In the genomic region with DNA sequence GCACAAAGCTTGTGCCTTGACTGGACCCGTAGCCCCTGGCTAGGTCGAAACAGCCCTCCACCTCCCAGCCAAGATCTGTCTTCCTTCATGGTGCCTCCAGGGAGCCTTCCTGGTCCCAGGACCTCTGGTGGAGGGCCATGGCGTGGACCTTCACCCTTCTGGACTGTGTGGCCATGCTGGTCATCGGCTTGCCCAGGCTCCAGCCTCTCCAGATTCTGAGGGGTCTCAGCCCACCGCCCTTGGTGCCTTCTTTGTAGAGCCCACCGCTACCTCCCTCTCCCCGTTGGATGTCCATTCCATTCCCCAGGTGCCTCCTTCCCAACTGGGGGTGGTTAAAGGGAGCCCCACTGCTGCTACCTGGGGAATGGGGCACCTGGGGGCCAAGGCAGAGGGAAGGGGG, we compare ENCODE assay signal across 9 cellular contexts. TPM values are rescaled to one million over a fixed set of nuclear protein-coding genes. Genes with fewer than 3 reads are reported as not detected.
DNase-seq lines count a peak whose midpoint lies in the region; ATAC-seq and TF ChIP-seq lines count a peak whose summit lies in the region.
"Had no signal": no experiment of that assay in that cellular context is flagged by ENCODE, and none has a peak within 500 bp of the region (broad histone marks: within the 10 kb centered on the region; RNA-seq: fewer than 3 reads in every experiment).

No MANE protein-coding gene starts in this region.

- H3K4me1 Mint-ChIP-seq in stimulated activated naive CD8-positive, alpha-beta T cell treated with anti-CD3 and anti-CD28 coated beads, Interleukin-15, amount 100 ng/mL, for 72 hours, result peaks cover 24% of the 10 kb centered on the region
- H3K4me1 Mint-ChIP-seq in activated CD8-positive, alpha-beta T cell treated with anti-CD3 and anti-CD28 coated beads for 36 hours (ENCODE audit: low read depth), result no peaks in the 10 kb centered on the region

- peaks cover 8% of the 10 kb centered on the region for H3K36me3 Mint-ChIP-seq in activated CD8-positive, alpha-beta T cell treated with anti-CD3 and anti-CD28 coated beads for 36 hours (ENCODE audit: low read depth)

- intact Hi-C loops in activated CD8-positive, alpha-beta T cell treated with anti-CD3 and anti-CD28 coated beads for 36 hours (cut with micrococcal nuclease), result loop anchor here (2.0 to 5.0 kb wide), 2 partner anchors 45 to 111 kb away; no protein-coding TSS in a partner anchor
- intact Hi-C loops in left colon (cut with DNase I, micrococcal nuclease), result loop anchor here in 1 of 2 donors (5.0 to 10.0 kb wide), 2 partner anchors 41 to 113 kb away; no protein-coding TSS in a partner anchor

- H3K27ac Mint-ChIP-seq in stimulated activated naive CD8-positive, alpha-beta T cell treated with anti-CD3 and anti-CD28 coated beads, Interleukin-15, amount 100 ng/mL, for 72 hours, result peak overlapping the region in 1 of 2 donors; percentile 93
- H3K27ac Mint-ChIP-seq in activated CD8-positive, alpha-beta T cell treated with anti-CD3 and anti-CD28 coated beads for 36 hours, result peak overlapping the region; percentile 52

- CTCF ChIA-PET in activated CD8-positive, alpha-beta T cell treated with anti-CD3 and anti-CD28 coated beads for 36 hours (lab: Charles Lee), result interaction anchor here (0.6 to 7.8 kb wide), 14 partner anchors 8 to 259 kb away, joined by 3 to 81 read pairs (median 4); partner anchors contain the start of genes NRN1L and PSKH1

- no peak for TF ChIP-seq CTCF in activated CD8-positive, alpha-beta T cell treated with anti-CD3 and anti-CD28 coated beads for 36 hours (IDR thresholded peaks at IDR 0.05)

- H3K9me3 Mint-ChIP-seq in stimulated activated naive CD8-positive, alpha-beta T cell treated with anti-CD3 and anti-CD28 coated beads, Interleukin-15, amount 100 ng/mL, for 72 hours, result no peaks in the 10 kb centered on the region
- H3K9me3 Mint-ChIP-seq in activated CD8-positive, alpha-beta T cell treated with anti-CD3 and anti-CD28 coated beads for 36 hours, result no peaks in the 10 kb centered on the region

- H3K27me3 Mint-ChIP-seq in stimulated activated naive CD8-positive, alpha-beta T cell treated with anti-CD3 and anti-CD28 coated beads, Interleukin-15, amount 100 ng/mL, for 72 hours, result no peaks in the 10 kb centered on the region
- H3K27me3 Mint-ChIP-seq in activated CD8-positive, alpha-beta T cell treated with anti-CD3 and anti-CD28 coated beads for 36 hours, result no peaks in the 10 kb centered on the region

- POLR2A ChIA-PET in activated CD8-positive, alpha-beta T cell treated with anti-CD3 and anti-CD28 coated beads for 36 hours (lab: Charles Lee), result interaction anchor here (1.2 to 2.0 kb wide), 2 partner anchors 20 to 42 kb away, joined by 4 to 6 read pairs; no protein-coding TSS in a partner anchor

- ATAC-seq in stimulated activated naive CD8-positive, alpha-beta T cell treated with anti-CD3 and anti-CD28 coated beads, Interleukin-15, amount 100 ng/mL, for 72 hours, result peak; percentile 3
- no peak for ATAC-seq in stimulated activated naive CD8-positive, alpha-beta T cell treated with anti-CD3 and anti-CD28 coated beads, Interleukin-15, Interleukin-2, amounts not matched to agents 100 U/mL and 50 U/mL, for 24 hours
- ATAC-seq in activated CD8-positive, alpha-beta T cell treated with anti-CD3 and anti-CD28 coated beads for 36 hours, result no peak
- peak; percentile 4 for ATAC-seq in left colon
- ATAC-seq in HG02763 (IDR thresholded peaks at IDR 0.05; ENCODE audit: unreplicated experiment), result no peak

- DNase-seq in stimulated activated naive CD8-positive, alpha-beta T cell treated with anti-CD3 and anti-CD28 coated beads, Interleukin-15, amount 100 ng/mL, for 72 hours, result peak in 1 of 2 donors; percentile 24
- DNase-seq in stimulated activated naive CD8-positive, alpha-beta T cell treated with anti-CD3 and anti-CD28 coated beads, Interleukin-15, Interleukin-2, amounts not matched to agents 100 U/mL and 50 U/mL, for 24 hours, result no peak
- DNase-seq in activated CD8-positive, alpha-beta T cell treated with anti-CD3 and anti-CD28 coated beads for 36 hours, result no peak
- DNase-seq in left colon, result no peak
- no peak for DNase-seq in NCI-H187 treated with DMSO at 0.1 percent for 48 hours (lab: John Stamatoyannopoulos, UW)
- no peak for DNase-seq in GOT3 (lab: John Stamatoyannopoulos, UW)
- no peak for DNase-seq in SW 1271 (lab: John Stamatoyannopoulos, UW)

- no peak overlapping the region for H3K4me3 Mint-ChIP-seq in stimulated activated naive CD8-positive, alpha-beta T cell treated with anti-CD3 and anti-CD28 coated beads, Interleukin-15, amount 100 ng/mL, for 72 hours
- H3K4me3 Mint-ChIP-seq in activated CD8-positive, alpha-beta T cell treated with anti-CD3 and anti-CD28 coated beads for 36 hours, result no peak overlapping the region

RNA-seq across cellular contexts. Expression of gene CTRL, which starts 3.5 kb away (rescaled TPM):
- 1 to 10 TPM; 3.8 to 3.9 TPM for total RNA-seq in activated CD8-positive, alpha-beta T cell treated with anti-CD3 and anti-CD28 coated beads for 36 hours
- 1 to 10 TPM in 1 of 2 donors, under 1 TPM in 1; 0.89 to 1.9 TPM for total RNA-seq in left colon
- total RNA-seq: M059J had no signal

RNA-seq across cellular contexts. Expression of gene PSMB10, which starts 8.5 kb away (rescaled TPM):
- total RNA-seq in activated CD8-positive, alpha-beta T cell treated with anti-CD3 and anti-CD28 coated beads for 36 hours, result 100 to 1,000 TPM; 205 to 206 TPM
- total RNA-seq in left colon, result 100 to 1,000 TPM; 114 to 164 TPM

RNA-seq across cellular contexts. Expression of gene LCAT, which starts 15.8 kb away (rescaled TPM):
- 10 to 100 TPM; 10.6 to 14.3 TPM for total RNA-seq in activated CD8-positive, alpha-beta T cell treated with anti-CD3 and anti-CD28 coated beads for 36 hours
- total RNA-seq in left colon, result 1 to 10 TPM; 2.3 to 5.0 TPM

RNA-seq across cellular contexts. Expression of gene PSKH1, which starts 35.1 kb away (rescaled TPM):
- 1 to 10 TPM; 8.4 to 8.5 TPM for total RNA-seq in activated CD8-positive, alpha-beta T cell treated with anti-CD3 and anti-CD28 coated beads for 36 hours
- 10 to 100 TPM; 31.7 to 36.6 TPM for total RNA-seq in left colon

RNA-seq across cellular contexts. Expression of gene SLC12A4, which starts 40.3 kb away (rescaled TPM):
- total RNA-seq in activated CD8-positive, alpha-beta T cell treated with anti-CD3 and anti-CD28 coated beads for 36 hours, result 10 to 100 TPM; 32.5 to 38.0 TPM
- total RNA-seq in left colon, result 10 to 100 TPM; 12.0 to 16.9 TPM

Comparison
In these comparisons a context has a peak if more than half of its experiments do, and no peak if none do; other contexts are left out.
1. ATAC-seq: peak in stimulated activated naive CD8-positive, alpha-beta T cell treated with anti-CD3 and anti-CD28 coated beads, Interleukin-15, amount 100 ng/mL, for 72 hours (single experiment) and left colon (single experiment); none in stimulated activated naive CD8-positive, alpha-beta T cell treated with anti-CD3 and anti-CD28 coated beads, Interleukin-15, Interleukin-2, amounts not matched to agents 100 U/mL and 50 U/mL, for 24 hours (single experiment), activated CD8-positive, alpha-beta T cell treated with anti-CD3 and anti-CD28 coated beads for 36 hours (single experiment) and HG02763 (single experiment).